In genomic region chr3:186586245-186586644, GRCh38 we compare ENCODE assay signal across 7 cellular contexts. TPM values are rescaled to one million over a fixed set of nuclear protein-coding genes. Genes with fewer than 3 reads are reported as not detected.
"Had no signal": no experiment of that assay in that cellular context is flagged by ENCODE, and none has a peak within 500 bp of the region (broad histone marks: within the 10 kb centered on the region; RNA-seq: fewer than 3 reads in every experiment).

No MANE protein-coding gene starts in this region.

RNA-seq across cellular contexts. Expression of gene AHSG, which starts 26.6 kb away (rescaled TPM):
- total RNA-seq: GM23248, H4, H7, H9, HFFc6 had no signal
- polyA plus RNA-seq: GM23248 had no signal

RNA-seq across cellular contexts. Expression of gene FETUB, which starts 54.0 kb away (rescaled TPM):
- total RNA-seq: GM23248, GM23338, H1, H4, H7, H9, HFFc6 had no signal
- polyA plus RNA-seq: GM23248 had no signal
